Comparison of ENCODE assay signal across 8 cellular contexts in genomic region chr2:68721482-68722071, GRCh38. TPM values are rescaled to one million over a fixed set of nuclear protein-coding genes. Genes with fewer than 3 reads are reported as not detected.
DNase-seq lines count a peak whose midpoint lies in the region; ATAC-seq and TF ChIP-seq lines count a peak whose summit lies in the region.

No MANE protein-coding gene starts in this region.

- peak; percentile 80 for ATAC-seq in GM19395 (IDR thresholded peaks at IDR 0.05; ENCODE audit: unreplicated experiment)
- ATAC-seq in HG03378 (IDR thresholded peaks at IDR 0.05; ENCODE audit: unreplicated experiment): peak; percentile 65

- no TSS peak for BruUV-seq in A673 (replicated peaks; lab: Mats Ljungman, UMichigan)

- H3K9me3 ChIP-seq in A673 (ENCODE audit: low read depth, low read length, poor library complexity, severe bottlenecking): no peaks in the 10 kb centered on the region

- POLR2A ChIA-PET in A673 (lab: Charles Lee; ENCODE audit: low non-redundant PET): no interaction called here

- H3K27me3 Mint-ChIP-seq in activated naive CD4-positive, alpha-beta T cell treated with anti-CD3 and anti-CD28 coated beads, Interleukin-2, amount 10 ng/mL, durations not matched to agents 7 days and 5 days: no peaks in the 10 kb centered on the region

- H3K4me3 Mint-ChIP-seq in activated naive CD4-positive, alpha-beta T cell treated with anti-CD3 and anti-CD28 coated beads, Interleukin-2, amount 10 ng/mL, durations not matched to agents 7 days and 5 days: peak overlapping the region; percentile 50

- H3K4me3 ChIP-seq in A673 (ENCODE audit: low read depth, low read length, poor library complexity, severe bottlenecking) (no peak overlapping the region), lower leg skin (ENCODE audit: low read depth, poor library complexity, severe bottlenecking) (no peak overlapping the region)

- CTCF ChIA-PET in A673 (lab: Charles Lee): interaction anchor here (0.7 to 1.6 kb wide), 2 partner anchors 30 to 234 kb away, joined by 3 to 4 read pairs; no protein-coding TSS in a partner anchor
- CTCF ChIA-PET in activated naive CD4-positive, alpha-beta T cell treated with anti-CD3 and anti-CD28 coated beads, Interleukin-2, amount 10 ng/mL, durations not matched to agents 7 days and 5 days (lab: Charles Lee): interaction anchor here (0.9 to 5.8 kb wide), 17 partner anchors 9 to 258 kb away, joined by 3 to 50 read pairs (median 5); partner anchors contain the start of gene ARHGAP25

- peaks cover 99% of the 10 kb centered on the region for H3K4me1 Mint-ChIP-seq in activated naive CD4-positive, alpha-beta T cell treated with anti-CD3 and anti-CD28 coated beads, Interleukin-2, amount 10 ng/mL, durations not matched to agents 7 days and 5 days

- no peaks in the 10 kb centered on the region for H3K36me3 ChIP-seq in A673 (ENCODE audit: insufficient read depth, low read length, poor library complexity, severe bottlenecking)

- no peak for TF ChIP-seq POLR2A in lower leg skin (IDR thresholded peaks at IDR 0.05)

- peaks cover 15% of the 10 kb centered on the region for H3K4me1 ChIP-seq in A673 (ENCODE audit: insufficient read depth, low read length, poor library complexity, severe bottlenecking)

- no peaks in the 10 kb centered on the region for H3K27me3 ChIP-seq in A673 (replicated peaks; ENCODE audit: insufficient read depth, low read depth, low read length, poor library complexity)

- DNase-seq in A673 (ENCODE audit: low spot score) (peak; percentile 70), pons (ENCODE audit: low spot score) (no peak), HCEC 1CT (no peak), lower leg skin (ENCODE audit: low spot score in 2 of 2) (no peak)
- DNase-seq in activated naive CD4-positive, alpha-beta T cell treated with anti-CD3 and anti-CD28 coated beads, Interleukin-2, amount 10 ng/mL, durations not matched to agents 7 days and 5 days: peak; percentile 67
- no peak for DNase-seq in activated CD4-positive, CD25-positive, alpha-beta regulatory T cell treated with anti-CD3 and anti-CD28 coated beads, Interleukin-2, amount 50 U/mL, for 72 hours

- H3K9me3 Mint-ChIP-seq in activated naive CD4-positive, alpha-beta T cell treated with anti-CD3 and anti-CD28 coated beads, Interleukin-2, amount 10 ng/mL, durations not matched to agents 7 days and 5 days: no peaks in the 10 kb centered on the region

- 45 to 49% methylated on average over 7 of the region's 7 CpGs for WGBS in lower leg skin, 2 donors

- TF ChIP-seq CTCF in A673 (conservative IDR thresholded peaks at IDR 0.05; ENCODE audit: low read depth, low read length) (no peak), lower leg skin (IDR thresholded peaks at IDR 0.05) (no peak)

- peak overlapping the region; percentile 95 for H3K27ac Mint-ChIP-seq in activated naive CD4-positive, alpha-beta T cell treated with anti-CD3 and anti-CD28 coated beads, Interleukin-2, amount 10 ng/mL, durations not matched to agents 7 days and 5 days

- H3K27ac ChIP-seq in A673 (ENCODE audit: low read depth, low read length, poor library complexity, severe bottlenecking): no peak overlapping the region

- intact Hi-C loops in A673 (cut with micrococcal nuclease; ENCODE audit: unreplicated experiment) (no loop called here), lower leg skin (cut with DNase I; ENCODE audit: low total_unique reads) (loop anchor here (10.0 kb wide), 1 partner anchor 257 kb away; the partner anchor contains the start of genes APLF and FBXO48)

- peaks cover 3% of the 10 kb centered on the region for H3K36me3 Mint-ChIP-seq in activated naive CD4-positive, alpha-beta T cell treated with anti-CD3 and anti-CD28 coated beads, Interleukin-2, amount 10 ng/mL, durations not matched to agents 7 days and 5 days

RNA-seq across cellular contexts. Expression of gene ARHGAP25, which starts 13.0 kb away (rescaled TPM):
- total RNA-seq in A673 (2021) (5.4 and 6.2 TPM in 2 replicates), lower leg skin (1 to 10 TPM; 3.3 to 9.6 (median 4.9) TPM)

Comparison
In these comparisons a context has a peak if more than half of its experiments do, and no peak if none do; other contexts are left out.
1. DNase-seq: peak in A673 (single experiment) and activated naive CD4-positive, alpha-beta T cell treated with anti-CD3 and anti-CD28 coated beads, Interleukin-2, amount 10 ng/mL, durations not matched to agents 7 days and 5 days (single experiment); none in pons (single experiment), HCEC 1CT (single experiment), activated CD4-positive, CD25-positive, alpha-beta regulatory T cell treated with anti-CD3 and anti-CD28 coated beads, Interleukin-2, amount 50 U/mL, for 72 hours (single experiment) and lower leg skin (0 of 2).